8 cellular contexts compared by ENCODE assay signal in the genomic region with DNA sequence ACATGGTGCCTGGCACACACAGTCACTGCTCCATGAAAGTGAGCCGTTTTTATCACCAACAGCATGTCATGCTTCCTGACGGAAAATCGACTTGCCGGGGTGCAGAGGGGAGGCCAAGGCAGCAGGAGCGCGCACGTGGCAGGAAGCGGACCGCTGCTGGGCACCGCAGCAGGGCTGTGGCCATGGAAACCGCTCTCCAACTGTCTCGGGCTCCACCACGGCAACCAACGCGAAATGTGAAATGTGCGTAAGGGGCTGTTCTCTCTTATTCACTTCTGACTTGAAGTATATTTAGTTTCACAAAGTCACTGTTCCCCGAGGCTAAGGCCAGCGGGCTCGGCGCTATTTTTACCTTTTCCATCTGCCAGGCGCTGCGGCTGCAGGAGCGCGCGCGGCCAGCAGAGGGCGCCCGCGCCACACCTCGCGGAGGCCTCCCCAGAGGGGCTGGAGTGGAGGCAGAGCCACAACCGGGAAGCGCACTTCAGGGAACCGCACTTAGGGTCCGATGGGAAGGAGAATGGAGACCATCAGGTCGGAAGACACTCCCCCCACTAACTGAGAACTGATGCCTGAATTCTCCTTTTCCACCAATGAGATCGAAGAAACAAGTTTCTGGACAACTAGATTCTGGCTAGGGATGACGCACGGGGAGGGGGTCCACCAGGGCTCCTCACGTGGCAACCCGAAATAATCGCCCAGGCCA. TPM values are rescaled to one million over a fixed set of nuclear protein-coding genes. Genes with fewer than 3 reads are reported as not detected.
A peak's percentile ranks its signal among the peaks of the same experiment; 100 is the strongest.
DNase-seq lines count a peak whose midpoint lies in the region; ATAC-seq, FAIRE-seq and TF ChIP-seq lines count a peak whose summit lies in the region.

No MANE protein-coding gene starts in this region.

- peaks cover 82% of the 10 kb centered on the region for H3K36me3 Mint-ChIP-seq in central memory CD8-positive, alpha-beta T cell (ENCODE audit: insufficient read depth)

- DNase-seq in CD1c-positive myeloid dendritic cell (ENCODE audit: extremely low spot score) (peak; percentile 75), HTR-8/SVneo (ENCODE audit: insufficient read length, low spot score) (peak; percentile 65), kidney epithelial cell (ENCODE audit: low read depth) (no peak), SKM-1 treated with dmso at 0.1 percent for 144 hours (lab: John Stamatoyannopoulos, UW; ENCODE audit: unreplicated experiment) (no peak)
- peak; percentile 78 for DNase-seq in activated CD4-positive, CD25-positive, alpha-beta regulatory T cell treated with anti-CD3 and anti-CD28 coated beads, Interleukin-2, amount 50 U/mL, for 72 hours
- DNase-seq in central memory CD8-positive, alpha-beta T cell (ENCODE audit: low spot score in 2 of 2), result peak; percentile 34 to 73
- DNase-seq in stimulated activated CD4-positive, alpha-beta T cell treated with anti-CD3 and anti-CD28 coated beads, Interleukin-2, amount 100 ng/mL, for 48 hours, result peak; percentile 67 to 68

- H3K4me1 Mint-ChIP-seq in central memory CD8-positive, alpha-beta T cell, result peaks cover 14% of the 10 kb centered on the region

- H3K4me3 Mint-ChIP-seq in central memory CD8-positive, alpha-beta T cell, result no peak overlapping the region

- H3K36me3 ChIP-seq in kidney epithelial cell (ENCODE audit: control insufficient read depth, insufficient read depth, low read length), result peaks cover 2% of the 10 kb centered on the region

- FAIRE-seq in HTR-8/SVneo (lab: Jason Lieb, UNC), result no peak

- no peaks in the 10 kb centered on the region for H3K9me3 Mint-ChIP-seq in central memory CD8-positive, alpha-beta T cell

- H3K27me3 ChIP-seq in kidney epithelial cell (ENCODE audit: control insufficient read depth, insufficient read depth, low read length), result no peaks in the 10 kb centered on the region

- peak; percentile 85 for TF ChIP-seq CTCF in kidney epithelial cell (IDR thresholded peaks at IDR 0.05; ENCODE audit: insufficient read depth, low read length, poor library complexity, severe bottlenecking)

- peak; percentile 52 for ATAC-seq in central memory CD8-positive, alpha-beta T cell (replicated peaks; ENCODE audit: extremely low read depth, poor library complexity, severe bottlenecking)
- no peak for ATAC-seq in HG02588 (IDR thresholded peaks at IDR 0.05; ENCODE audit: unreplicated experiment)

- H3K27me3 Mint-ChIP-seq in central memory CD8-positive, alpha-beta T cell, result no peaks in the 10 kb centered on the region

- H3K27ac Mint-ChIP-seq in central memory CD8-positive, alpha-beta T cell (ENCODE audit: low read depth), result peak overlapping the region; percentile 57

- no peak overlapping the region for H3K4me3 ChIP-seq in kidney epithelial cell (ENCODE audit: low read depth, low read length)

RNA-seq across cellular contexts. Expression of a gene that starts 19.7 kb away (rescaled TPM):
- total RNA-seq in kidney epithelial cell, result 80.2 and 80.8 TPM in 2 replicates

RNA-seq across cellular contexts. Expression of a gene that starts 47.8 kb away (rescaled TPM):
- not detected in 2 replicates for total RNA-seq in kidney epithelial cell

Comparison
In these comparisons a context has a peak if more than half of its experiments do, and no peak if none do; other contexts are left out.
1. DNase-seq: peak in CD1c-positive myeloid dendritic cell (single experiment), HTR-8/SVneo (single experiment), activated CD4-positive, CD25-positive, alpha-beta regulatory T cell treated with anti-CD3 and anti-CD28 coated beads, Interleukin-2, amount 50 U/mL, for 72 hours (single experiment), central memory CD8-positive, alpha-beta T cell (2 of 2) and stimulated activated CD4-positive, alpha-beta T cell treated with anti-CD3 and anti-CD28 coated beads, Interleukin-2, amount 100 ng/mL, for 48 hours (2 of 2); none in kidney epithelial cell (single experiment) and SKM-1 treated with dmso at 0.1 percent for 144 hours (single experiment).